In genomic region chr1:21868482-21868881, GRCh38 we compare ENCODE assay signal across 2 cellular contexts.
TF ChIP-seq lines count a peak whose summit lies in the region.

No MANE protein-coding gene starts in this region.

TF ChIP-seq in GM12891, 5 proteins besides CTCF, POLR2A, EP300 and RAD21 (continued from another document):
- no peak for TF ChIP-seq SPI1 (IDR thresholded peaks at IDR 0.05; ENCODE audit: low read depth, low read length)

TF ChIP-seq in HepG2, 621 proteins besides CTCF, POLR2A, EP300 and RAD21:
- no peak for TF ChIP-seq ZNF512 (CRISPR knock-in tag; IDR thresholded peaks at IDR 0.05)
- no peak for TF ChIP-seq TSC22D2 (CRISPR knock-in tag; IDR thresholded peaks at IDR 0.05; ENCODE audit: borderline replicate concordance)
- TF ChIP-seq, protein P1, sequence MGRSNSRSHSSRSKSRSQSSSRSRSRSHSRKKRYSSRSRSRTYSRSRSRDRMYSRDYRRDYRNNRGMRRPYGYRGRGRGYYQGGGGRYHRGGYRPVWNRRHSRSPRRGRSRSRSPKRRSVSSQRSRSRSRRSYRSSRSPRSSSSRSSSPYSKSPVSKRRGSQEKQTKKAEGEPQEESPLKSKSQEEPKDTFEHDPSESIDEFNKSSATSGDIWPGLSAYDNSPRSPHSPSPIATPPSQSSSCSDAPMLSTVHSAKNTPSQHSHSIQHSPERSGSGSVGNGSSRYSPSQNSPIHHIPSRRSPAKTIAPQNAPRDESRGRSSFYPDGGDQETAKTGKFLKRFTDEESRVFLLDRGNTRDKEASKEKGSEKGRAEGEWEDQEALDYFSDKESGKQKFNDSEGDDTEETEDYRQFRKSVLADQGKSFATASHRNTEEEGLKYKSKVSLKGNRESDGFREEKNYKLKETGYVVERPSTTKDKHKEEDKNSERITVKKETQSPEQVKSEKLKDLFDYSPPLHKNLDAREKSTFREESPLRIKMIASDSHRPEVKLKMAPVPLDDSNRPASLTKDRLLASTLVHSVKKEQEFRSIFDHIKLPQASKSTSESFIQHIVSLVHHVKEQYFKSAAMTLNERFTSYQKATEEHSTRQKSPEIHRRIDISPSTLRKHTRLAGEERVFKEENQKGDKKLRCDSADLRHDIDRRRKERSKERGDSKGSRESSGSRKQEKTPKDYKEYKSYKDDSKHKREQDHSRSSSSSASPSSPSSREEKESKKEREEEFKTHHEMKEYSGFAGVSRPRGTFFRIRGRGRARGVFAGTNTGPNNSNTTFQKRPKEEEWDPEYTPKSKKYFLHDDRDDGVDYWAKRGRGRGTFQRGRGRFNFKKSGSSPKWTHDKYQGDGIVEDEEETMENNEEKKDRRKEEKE (IDR thresholded peaks at IDR 0.05) = no peak
- no peak for TF ChIP-seq ZC3H4 (CRISPR knock-in tag; IDR thresholded peaks at IDR 0.05; ENCODE audit: borderline replicate concordance)
- TF ChIP-seq RFX5 (IDR thresholded peaks at IDR 0.05; ENCODE audit: low read depth, low read length) = no peak
- no peak for TF ChIP-seq HNF4A (CRISPR knock-in tag; IDR thresholded peaks at IDR 0.05)
- no peak for TF ChIP-seq FIP1L1 (IDR thresholded peaks at IDR 0.05; ENCODE audit: borderline replicate concordance, insufficient read depth, low read depth, low read length)
- TF ChIP-seq ZFP1 (CRISPR knock-in tag; IDR thresholded peaks at IDR 0.05) = no peak
- no peak for TF ChIP-seq MAF1 (CRISPR knock-in tag; IDR thresholded peaks at IDR 0.05; ENCODE audit: borderline replicate concordance)
- TF ChIP-seq NFYB (CRISPR knock-in tag; IDR thresholded peaks at IDR 0.05) = no peak
- TF ChIP-seq MNT (IDR thresholded peaks at IDR 0.05) = no peak
TF ChIP-seq in HepG2: peak in this region for 0.
